Comparison of ENCODE assay signal across 15 cellular contexts in the genomic region with DNA sequence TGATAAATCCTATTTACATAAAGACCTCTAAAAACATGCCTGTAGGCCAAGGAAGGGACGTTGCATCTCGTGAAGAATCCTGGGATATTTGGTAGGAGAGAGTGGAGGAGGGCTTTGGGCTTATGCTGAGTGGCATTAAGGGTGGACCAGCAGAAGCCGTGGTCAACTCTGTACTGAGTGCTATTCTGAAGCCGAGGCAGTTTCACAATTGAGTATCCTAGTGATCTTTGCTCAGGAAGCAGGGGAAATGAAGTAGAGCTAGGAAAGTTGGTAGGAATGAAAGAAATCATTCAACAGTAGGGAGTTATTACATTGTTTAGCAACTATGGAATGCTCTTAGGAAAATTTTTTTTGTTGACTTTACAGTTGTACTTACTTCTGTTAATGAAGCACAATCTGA.
"Had no signal": no experiment of that assay in that cellular context is flagged by ENCODE, and none has a peak within 500 bp of the region (broad histone marks: within the 10 kb centered on the region; RNA-seq: fewer than 3 reads in every experiment).

No MANE protein-coding gene starts in this region.

- H3K27me3 Mint-ChIP-seq: activated naive CD8-positive, alpha-beta T cell treated with anti-CD3 and anti-CD28 coated beads, Interleukin-2, amount 50 U/mL, for 24 hours; type B pancreatic cell had no signal

- H3K27ac ChIP-seq: WERI-Rb-1 had no signal

- H3K27ac Mint-ChIP-seq: activated naive CD8-positive, alpha-beta T cell treated with anti-CD3 and anti-CD28 coated beads, Interleukin-2, amount 50 U/mL, for 24 hours; mesothelial cell of epicardium; progenitor cell of endocrine pancreas; type B pancreatic cell had no signal

- DNase-seq: activated CD4-positive, alpha-beta T cell treated with anti-CD3 and anti-CD28 coated beads for 4 hours; activated naive CD4-positive, alpha-beta T cell treated with Interleukin-2 at 50 U/mL for 16 hours; activated naive CD8-positive, alpha-beta T cell treated with anti-CD3 and anti-CD28 coated beads, Interleukin-2, amount 50 U/mL, for 24 hours; foreskin melanocyte; head of caudate nucleus; left ventricle myocardium superior; right cardiac atrium; spleen; stimulated activated CD4-positive, alpha-beta T cell treated with anti-CD3 and anti-CD28 coated beads, Interleukin-2, amount 100 ng/mL, for 24 hours; stimulated activated naive CD4-positive, alpha-beta T cell; T-helper 1 cell; WERI-Rb-1 had no signal

- H3K36me3 Mint-ChIP-seq: mesothelial cell of epicardium, type B pancreatic cell had no signal

- H3K9me3 ChIP-seq: spleen had no signal

- ATAC-seq: activated naive CD8-positive, alpha-beta T cell treated with anti-CD3 and anti-CD28 coated beads, Interleukin-2, amount 50 U/mL, for 24 hours; left ventricle myocardium superior; right cardiac atrium had no signal

- H3K4me3 ChIP-seq: spleen had no signal

- H3K4me3 Mint-ChIP-seq: activated naive CD8-positive, alpha-beta T cell treated with anti-CD3 and anti-CD28 coated beads, Interleukin-2, amount 50 U/mL, for 24 hours; mesothelial cell of epicardium; type B pancreatic cell had no signal

- H3K27me3 ChIP-seq: spleen had no signal

- H3K36me3 ChIP-seq: spleen, WERI-Rb-1 had no signal
